ENCODE assay signal across 9 cellular contexts in the genomic region with DNA sequence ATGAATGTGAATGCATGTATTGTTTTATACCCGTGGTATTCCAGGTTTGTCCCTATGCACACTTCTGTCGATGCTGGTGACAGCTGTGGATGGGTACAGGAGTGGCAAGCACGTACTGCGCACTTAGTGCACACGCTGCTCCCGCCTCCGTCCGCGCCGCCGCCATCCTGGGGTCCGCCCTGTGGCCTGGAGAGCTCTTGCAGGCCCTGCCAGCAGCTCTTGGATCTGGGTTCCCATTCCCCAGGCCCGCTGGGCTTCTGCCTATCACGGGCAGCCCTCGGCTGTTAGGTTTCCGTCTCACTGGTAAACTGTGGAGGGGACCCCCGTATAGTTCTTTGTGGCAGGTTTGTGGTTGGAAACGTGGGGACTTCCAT. TPM values are rescaled to one million over a fixed set of nuclear protein-coding genes. Genes with fewer than 3 reads are reported as not detected.
DNase-seq lines count a peak whose midpoint lies in the region; ATAC-seq and TF ChIP-seq lines count a peak whose summit lies in the region.
"Had no signal": no experiment of that assay in that cellular context is flagged by ENCODE, and none has a peak within 500 bp of the region (broad histone marks: within the 10 kb centered on the region; RNA-seq: fewer than 3 reads in every experiment).

No MANE protein-coding gene starts in this region.

- POLR2A ChIA-PET in BJ (lab: Charles Lee) (no interaction called here), MCF 10A (lab: Yijun Ruan, JAX) (interaction anchor here (0.6 to 4.0 kb wide), 7 partner anchors 23 to 198 kb away, joined by 3 to 16 read pairs (median 3); a partner anchor contains a TSS)
- POLR2A ChIA-PET in activated CD4-positive, alpha-beta T cell treated with anti-CD3 and anti-CD28 coated beads, Interleukin-2, amount 10 ng/mL, durations not matched to agents 7 days and 5 days (lab: Charles Lee) = no interaction called here

- H3K4me3 Mint-ChIP-seq in MCF 10A (ENCODE audit: unreplicated experiment) = peak overlapping the region; percentile 93
- H3K4me3 Mint-ChIP-seq in activated CD4-positive, alpha-beta T cell treated with anti-CD3 and anti-CD28 coated beads, Interleukin-2, amount 10 ng/mL, durations not matched to agents 7 days and 5 days = no peak overlapping the region

- H3K27me3 Mint-ChIP-seq in MCF 10A (ENCODE audit: insufficient read depth, unreplicated experiment) = no peaks in the 10 kb centered on the region
- peaks cover 34% of the 10 kb centered on the region for H3K27me3 Mint-ChIP-seq in activated CD4-positive, alpha-beta T cell treated with anti-CD3 and anti-CD28 coated beads, Interleukin-2, amount 10 ng/mL, durations not matched to agents 7 days and 5 days

- no peak for TF ChIP-seq CTCF in BJ (IDR thresholded peaks at IDR 0.05; ENCODE audit: insufficient read depth, low read depth, low read length)
- no peak for TF ChIP-seq CTCF in MCF 10A (IDR thresholded peaks at IDR 0.05; ENCODE audit: unreplicated experiment)

- BruUV-seq in MCF 10A (replicated peaks; lab: Mats Ljungman, UMichigan) = no TSS peak

- no peaks in the 10 kb centered on the region for H3K36me3 ChIP-seq in BJ (ENCODE audit: control insufficient read depth, insufficient read depth, low read length)

- intact Hi-C loops in MCF 10A (cut with micrococcal nuclease) (no loop called here), left cardiac atrium (cut with DNase I) (no loop called here), sciatic nerve (cut with DNase I) (no loop called here)

- H3K27ac Mint-ChIP-seq in MCF 10A (ENCODE audit: low read depth, unreplicated experiment) = peak overlapping the region; percentile 69
- no peak overlapping the region for H3K27ac Mint-ChIP-seq in activated CD4-positive, alpha-beta T cell treated with anti-CD3 and anti-CD28 coated beads, Interleukin-2, amount 10 ng/mL, durations not matched to agents 7 days and 5 days

- ATAC-seq in left cardiac atrium (peak; percentile 15 to 31), sciatic nerve (peak; percentile 14), GM21576 (IDR thresholded peaks at IDR 0.05; ENCODE audit: unreplicated experiment) (no peak)
- ATAC-seq in activated CD4-positive, CD25-positive, alpha-beta regulatory T cell treated with anti-CD3 and anti-CD28 coated beads, Interleukin-2, amount 50 U/mL, for 24 hours = no peak

- peaks cover 24% of the 10 kb centered on the region for H3K4me1 Mint-ChIP-seq in MCF 10A (ENCODE audit: insufficient read depth, unreplicated experiment)
- H3K4me1 Mint-ChIP-seq in activated CD4-positive, alpha-beta T cell treated with anti-CD3 and anti-CD28 coated beads, Interleukin-2, amount 10 ng/mL, durations not matched to agents 7 days and 5 days = peaks cover 20% of the 10 kb centered on the region

- DNase-seq in BJ (ENCODE audit: low read depth) (no peak), MCF 10A (ENCODE audit: unreplicated experiment) (no peak), left cardiac atrium (peak; percentile 60), sciatic nerve (ENCODE audit: low spot score) (no peak), A172 (ENCODE audit: low spot score) (no peak)
- no peak for DNase-seq in activated CD4-positive, alpha-beta T cell treated with anti-CD3 and anti-CD28 coated beads, Interleukin-2, amount 10 ng/mL, durations not matched to agents 7 days and 5 days
- DNase-seq: NCI-H82 had no signal

- H3K9me3 Mint-ChIP-seq in MCF 10A (ENCODE audit: unreplicated experiment) = no peaks in the 10 kb centered on the region
- H3K9me3 Mint-ChIP-seq in activated CD4-positive, alpha-beta T cell treated with anti-CD3 and anti-CD28 coated beads, Interleukin-2, amount 10 ng/mL, durations not matched to agents 7 days and 5 days = no peaks in the 10 kb centered on the region

- peak overlapping the region; percentile 24; the same call in 1 of the 2 replicates for H3K4me3 ChIP-seq in BJ (ENCODE audit: low read depth, low read length)

- no peaks in the 10 kb centered on the region for H3K36me3 Mint-ChIP-seq in MCF 10A (ENCODE audit: insufficient read depth, unreplicated experiment)
- no peaks in the 10 kb centered on the region for H3K36me3 Mint-ChIP-seq in activated CD4-positive, alpha-beta T cell treated with anti-CD3 and anti-CD28 coated beads, Interleukin-2, amount 10 ng/mL, durations not matched to agents 7 days and 5 days (ENCODE audit: low read depth)

- H3K27me3 ChIP-seq in BJ (ENCODE audit: control insufficient read depth, insufficient read depth, low read length) = no peaks in the 10 kb centered on the region

- CTCF ChIA-PET in BJ (lab: Yijun Ruan, JAX) (interaction anchor here (1.0 to 6.4 kb wide), 5 partner anchors 11 to 65 kb away, joined by 3 to 55 read pairs (median 5); no protein-coding TSS in a partner anchor), MCF 10A (lab: Yijun Ruan, JAX) (interaction anchor here (1.1 to 2.8 kb wide), 3 partner anchors 10 to 26 kb away, joined by 5 to 18 read pairs (median 11); no protein-coding TSS in a partner anchor)
- CTCF ChIA-PET in activated CD4-positive, alpha-beta T cell treated with anti-CD3 and anti-CD28 coated beads, Interleukin-2, amount 10 ng/mL, durations not matched to agents 7 days and 5 days (lab: Charles Lee) = interaction anchor here (0.6 to 1.9 kb wide), 2 partner anchors 11 to 100 kb away, joined by 3 to 10 read pairs; no protein-coding TSS in a partner anchor

RNA-seq across cellular contexts. Expression of a gene that starts 4.0 kb away (rescaled TPM):
- polyA plus RNA-seq in BJ (2011; rRNA removed) = 8.0 and 15.6 TPM in 2 replicates
- polyA minus RNA-seq in BJ (2011; rRNA and poly(A)+ RNA removed) = 11.0 and 30.3 TPM in 2 replicates
- total RNA-seq in MCF 10A (2022) (40.9 and 48.1 TPM in 2 replicates), left cardiac atrium (10 to 100 TPM; 55.1 to 64.3 TPM), sciatic nerve (74.0 TPM)
- 97.7 and 98.4 TPM in 2 replicates for total RNA-seq in A172 (2014; rRNA removed; shearing (Covaris generic))
- total RNA-seq in activated CD4-positive, alpha-beta T cell treated with anti-CD3 and anti-CD28 coated beads, Interleukin-2, amount 10 ng/mL, durations not matched to agents 7 days and 5 days = under 1 TPM; 0.79 to 0.87 TPM

RNA-seq across cellular contexts. Expression of a gene that starts 35.8 kb away (rescaled TPM):
- 365 and 579 TPM in 2 replicates for polyA plus RNA-seq in BJ (2011; rRNA removed)
- 270 and 438 TPM in 2 replicates for polyA minus RNA-seq in BJ (2011; rRNA and poly(A)+ RNA removed)
- total RNA-seq in MCF 10A (2022) (266 and 273 TPM in 2 replicates), left cardiac atrium (100 to 1,000 TPM; 698 to 715 TPM), sciatic nerve (708 TPM)
- total RNA-seq in A172 (2014; rRNA removed; shearing (Covaris generic)) = 521 and 529 TPM in 2 replicates
- 100 to 1,000 TPM; 837 to 960 TPM for total RNA-seq in activated CD4-positive, alpha-beta T cell treated with anti-CD3 and anti-CD28 coated beads, Interleukin-2, amount 10 ng/mL, durations not matched to agents 7 days and 5 days

RNA-seq across cellular contexts. Expression of a gene that starts 37.7 kb away (rescaled TPM):
- polyA plus RNA-seq in BJ (2011; rRNA removed) = 0.06 TPM in 1 of 2 replicates, not detected in the other
- 0.24 TPM in 1 of 2 replicates, not detected in the other for polyA minus RNA-seq in BJ (2011; rRNA and poly(A)+ RNA removed)
- 32.9 and 47.1 TPM in 2 replicates for total RNA-seq in MCF 10A (2022)
- 1 to 10 TPM; 4.3 to 6.1 TPM for total RNA-seq in left cardiac atrium
- total RNA-seq in sciatic nerve = 9.5 TPM
- total RNA-seq in A172 (2014; rRNA removed; shearing (Covaris generic)) = 0.19 and 0.26 TPM in 2 replicates
- total RNA-seq in activated CD4-positive, alpha-beta T cell treated with anti-CD3 and anti-CD28 coated beads, Interleukin-2, amount 10 ng/mL, durations not matched to agents 7 days and 5 days = 10 to 100 TPM; 22.8 to 23.6 TPM

Comparison
In these comparisons a context has a peak if more than half of its experiments do, and no peak if none do; other contexts are left out.
1. ATAC-seq: peak in left cardiac atrium (2 of 2) and sciatic nerve (single experiment); none in GM21576 (single experiment) and activated CD4-positive, CD25-positive, alpha-beta regulatory T cell treated with anti-CD3 and anti-CD28 coated beads, Interleukin-2, amount 50 U/mL, for 24 hours (0 of 2).
2. RNA of a gene that starts 4.0 kb away (total RNA-seq): 97.7 to 98.4 TPM in A172, 74.0 TPM in sciatic nerve (single experiment), 55.1 to 64.3 TPM in left cardiac atrium and 40.9 to 48.1 TPM in MCF 10A; 0.79 to 0.87 TPM in activated CD4-positive, alpha-beta T cell treated with anti-CD3 and anti-CD28 coated beads, Interleukin-2, amount 10 ng/mL, durations not matched to agents 7 days and 5 days; every median in the first group is over 10 times any median in the second.